ENCODE assay signal across 1 cellular context in genomic region chr16:154223-155030, GRCh38.
TF ChIP-seq lines count a peak whose summit lies in the region.

No MANE protein-coding gene starts in this region.

TF ChIP-seq in K562, 482 proteins besides CTCF, POLR2A, EP300 and RAD21 (continued from another document and continues in another):
- TF ChIP-seq MGA (IDR thresholded peaks at IDR 0.05) (peak; percentile 82), PREB (CRISPR knock-in tag; IDR thresholded peaks at IDR 0.05) (no peak), PHB2 (IDR thresholded peaks at IDR 0.05; ENCODE audit: low read depth) (no peak), PHB (CRISPR knock-in tag; IDR thresholded peaks at IDR 0.05) (no peak), KLF6 (CRISPR knock-in tag; IDR thresholded peaks at IDR 0.05; ENCODE audit: borderline replicate concordance) (no peak), C11orf30 (IDR thresholded peaks at IDR 0.05; ENCODE audit: low read depth) (no peak), ZNF140 (CRISPR knock-in tag; IDR thresholded peaks at IDR 0.05) (no peak), SIX5 (IDR thresholded peaks at IDR 0.05; ENCODE audit: borderline replicate concordance in 1 of 2, insufficient read depth in 1 of 2, low read depth in 1 of 2, low read length in 2 of 2) (no peak), ZZZ3 (IDR thresholded peaks at IDR 0.05) (no peak), HNRNPUL1 (IDR thresholded peaks at IDR 0.05; ENCODE audit: low read length) (no peak), ZNF766 (CRISPR knock-in tag; conservative IDR thresholded peaks at IDR 0.05) (no peak), HDAC1 (IDR thresholded peaks at IDR 0.05) (peak in 1 of 2 experiments; percentile 63; a peak in 2 of 4 replicates), E2F8 (IDR thresholded peaks at IDR 0.05; ENCODE audit: low read depth, partially characterized antibody) (no peak), ZNF282 (CRISPR knock-in tag; IDR thresholded peaks at IDR 0.05) (no peak), CREB5 (CRISPR knock-in tag; IDR thresholded peaks at IDR 0.05) (no peak), PTTG1 (tag; IDR thresholded peaks at IDR 0.05; ENCODE audit: low read depth) (no peak), SIRT6 (IDR thresholded peaks at IDR 0.05; ENCODE audit: low read depth, low read length) (no peak), FOXP4 (CRISPR knock-in tag; IDR thresholded peaks at IDR 0.05; ENCODE audit: borderline replicate concordance) (no peak), HES1 (IDR thresholded peaks at IDR 0.05; ENCODE audit: low read depth) (no peak), MCM7 (IDR thresholded peaks at IDR 0.05) (no peak), SAP30 (IDR thresholded peaks at IDR 0.05; ENCODE audit: borderline replicate concordance, insufficient read depth, low read depth, low read length, poor library complexity, severe bottlenecking) (no peak), ZNF584 (CRISPR knock-in tag; IDR thresholded peaks at IDR 0.05; ENCODE audit: low read depth) (no peak), TEAD1 (CRISPR knock-in tag; IDR thresholded peaks at IDR 0.05) (no peak), ZNF561 (CRISPR knock-in tag; conservative IDR thresholded peaks at IDR 0.05) (no peak), ATF2 (CRISPR knock-in tag; IDR thresholded peaks at IDR 0.05) (no peak), CBX3 (IDR thresholded peaks at IDR 0.05; ENCODE audit: borderline replicate concordance in 1 of 2, low read length in 2 of 2) (no peak), KDM5B (IDR thresholded peaks at IDR 0.05; ENCODE audit: insufficient replicate concordance, low read depth, low read length) (no peak), CLOCK (CRISPR knock-in tag; IDR thresholded peaks at IDR 0.05; ENCODE audit: borderline replicate concordance) (no peak), IRF9 (tag; IDR thresholded peaks at IDR 0.05) (no peak), SMAD1 (IDR thresholded peaks at IDR 0.05; ENCODE audit: low read depth, low read length, partially characterized antibody) (no peak)
